In the genomic region with DNA sequence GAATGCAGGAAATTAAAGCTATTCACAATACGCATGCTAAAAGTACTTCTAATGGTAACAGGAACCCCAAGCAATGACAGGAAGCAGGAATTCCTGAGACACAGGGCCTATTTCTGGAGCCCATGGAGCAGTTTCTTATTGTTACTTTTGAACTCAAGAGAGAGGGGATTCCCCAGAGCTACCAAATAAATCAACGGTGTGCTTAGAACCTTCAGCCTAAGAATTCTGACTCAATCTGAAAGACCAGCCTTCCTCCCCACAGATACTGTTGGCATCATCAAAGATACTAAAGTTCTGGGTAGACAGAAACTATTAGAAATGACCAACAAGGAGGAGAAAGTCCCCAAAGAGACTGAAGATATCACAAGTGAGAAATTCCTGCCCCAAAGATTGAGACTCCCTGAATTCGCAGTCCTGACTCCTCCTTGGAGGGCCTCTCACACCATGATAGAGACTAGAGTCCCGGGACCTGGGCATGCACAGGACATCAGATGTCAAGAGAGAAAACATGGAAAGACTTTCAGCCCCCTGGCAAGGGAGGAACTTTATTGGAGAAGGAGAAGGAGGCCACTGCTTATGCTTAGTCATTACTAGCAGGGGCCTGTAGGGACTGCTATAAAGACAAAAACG, we compare ENCODE assay signal across 10 cellular contexts. TPM values are rescaled to one million over a fixed set of nuclear protein-coding genes. Genes with fewer than 3 reads are reported as not detected.
DNase-seq lines count a peak whose midpoint lies in the region; ATAC-seq and TF ChIP-seq lines count a peak whose summit lies in the region.
"Had no signal": no experiment of that assay in that cellular context is flagged by ENCODE, and none has a peak within 500 bp of the region (broad histone marks: within the 10 kb centered on the region; RNA-seq: fewer than 3 reads in every experiment).

No MANE protein-coding gene starts in this region.

- no peak overlapping the region for H3K4me3 Mint-ChIP-seq in activated naive CD8-positive, alpha-beta T cell treated with anti-CD3 and anti-CD28 coated beads, Interleukin-2, amount 50 U/mL, for 24 hours
- H3K4me3 Mint-ChIP-seq: T-helper 17 cell had no signal

- TF ChIP-seq CTCF in OCI-LY7 (conservative IDR thresholded peaks at IDR 0.05; ENCODE audit: low read length) (no peak), brain microvascular endothelial cell (IDR thresholded peaks at IDR 0.05; ENCODE audit: low read depth, low read length, missing control alignments) (no peak)

- DNase-seq in GM19240 (ENCODE audit: insufficient read length, low spot score), result peak; percentile 27
- no peak for DNase-seq in activated naive CD8-positive, alpha-beta T cell treated with anti-CD3 and anti-CD28 coated beads, Interleukin-2, amount 50 U/mL, for 24 hours
- DNase-seq in OCI-LY7 (ENCODE audit: low spot score), result no peak
- no peak for DNase-seq in brain microvascular endothelial cell
- no peak for DNase-seq in NCI-H146 (lab: John Stamatoyannopoulos, UW)
- DNase-seq in COLO668 (lab: John Stamatoyannopoulos, UW; ENCODE audit: unreplicated experiment), result no peak
- DNase-seq: NCI-H446, T-helper 17 cell had no signal

- peaks cover 1% of the 10 kb centered on the region for H3K27me3 Mint-ChIP-seq in activated naive CD8-positive, alpha-beta T cell treated with anti-CD3 and anti-CD28 coated beads, Interleukin-2, amount 50 U/mL, for 24 hours

- H3K4me3 ChIP-seq in OCI-LY7 (ENCODE audit: low read depth, low read length, poor library complexity, severe bottlenecking) (no peak overlapping the region), brain microvascular endothelial cell (ENCODE audit: low read depth, low read length) (no peak overlapping the region)

- H3K4me2 ChIP-seq in OCI-LY7 (ENCODE audit: low read length), result no peak overlapping the region

- H3K9me2 ChIP-seq in OCI-LY7 (ENCODE audit: insufficient read depth, low read length), result no peaks in the 10 kb centered on the region

- no peaks in the 10 kb centered on the region for H3K9me3 ChIP-seq in OCI-LY7 (ENCODE audit: low read length)

- no peaks in the 10 kb centered on the region for H3K9me3 Mint-ChIP-seq in activated naive CD8-positive, alpha-beta T cell treated with anti-CD3 and anti-CD28 coated beads, Interleukin-2, amount 50 U/mL, for 24 hours

- ATAC-seq in GM18499 (IDR thresholded peaks at IDR 0.05; ENCODE audit: insufficient read depth, unreplicated experiment), result peak; percentile 59
- ATAC-seq in HG02981 (IDR thresholded peaks at IDR 0.05; ENCODE audit: unreplicated experiment), result peak; percentile 78
- ATAC-seq in activated naive CD8-positive, alpha-beta T cell treated with anti-CD3 and anti-CD28 coated beads, Interleukin-2, amount 50 U/mL, for 24 hours, result peak; percentile 94
- ATAC-seq: T-helper 17 cell had no signal

- H3K27me3 ChIP-seq in brain microvascular endothelial cell (replicated peaks), result no peaks in the 10 kb centered on the region

- H3K27ac Mint-ChIP-seq in activated naive CD8-positive, alpha-beta T cell treated with anti-CD3 and anti-CD28 coated beads, Interleukin-2, amount 50 U/mL, for 24 hours, result no peak overlapping the region
- H3K27ac Mint-ChIP-seq: T-helper 17 cell had no signal

- no peaks in the 10 kb centered on the region for H3K36me3 Mint-ChIP-seq in activated naive CD8-positive, alpha-beta T cell treated with anti-CD3 and anti-CD28 coated beads, Interleukin-2, amount 50 U/mL, for 24 hours (ENCODE audit: low read depth)

- in situ Hi-C loops in brain microvascular endothelial cell (cut with HindIII; ENCODE audit: low pct_ligation_motif_present, low sequenced_read_pairs), result no loop called here

- CTCF ChIA-PET in OCI-LY7 (lab: Charles Lee; ENCODE audit: unreplicated experiment), result no interaction called here

- H4K20me1 ChIP-seq in OCI-LY7 (ENCODE audit: insufficient read depth, low read length), result no peaks in the 10 kb centered on the region

- H3K36me3 ChIP-seq in OCI-LY7 (ENCODE audit: insufficient read depth, low read length), result no peaks in the 10 kb centered on the region
- peaks cover 34% of the 10 kb centered on the region for H3K36me3 ChIP-seq in brain microvascular endothelial cell (replicated peaks)

- intact Hi-C loops in OCI-LY7 (cut with micrococcal nuclease; ENCODE audit: unreplicated experiment), result no loop called here

- no TSS peak for BruUV-seq in OCI-LY7 (replicated peaks; lab: Mats Ljungman, UMichigan)

- H3K4me1 Mint-ChIP-seq in activated naive CD8-positive, alpha-beta T cell treated with anti-CD3 and anti-CD28 coated beads, Interleukin-2, amount 50 U/mL, for 24 hours, result peaks cover 47% of the 10 kb centered on the region
- H3K4me1 Mint-ChIP-seq: T-helper 17 cell had no signal

- H3K27ac ChIP-seq in OCI-LY7 (ENCODE audit: low read depth, low read length, poor library complexity, severe bottlenecking) (no peak overlapping the region), brain microvascular endothelial cell (no peak overlapping the region)

- H2AFZ ChIP-seq in OCI-LY7 (ENCODE audit: low read length), result no peak overlapping the region

- no peaks in the 10 kb centered on the region for H3K79me2 ChIP-seq in OCI-LY7 (ENCODE audit: insufficient read depth, low read depth, low read length)

- no peaks in the 10 kb centered on the region for H3K4me1 ChIP-seq in OCI-LY7 (ENCODE audit: insufficient read depth, low read length, poor library complexity, severe bottlenecking)

- POLR2A ChIA-PET in OCI-LY7 (lab: Charles Lee), result interaction anchor here (0.7 kb wide), 1 partner anchor 113 kb away, joined by 3 read pairs; no protein-coding TSS in a partner anchor

RNA-seq across cellular contexts. Expression of gene RTRAF, which starts 32.7 kb away (rescaled TPM):
- total RNA-seq in OCI-LY7 (2014; rRNA removed; shearing (Covaris generic)), result 194 and 244 TPM in 2 replicates
- total RNA-seq in OCI-LY7 (2022), result 213 and 233 TPM in 2 replicates

RNA-seq across cellular contexts. Expression of gene NID2, which starts 46.8 kb away (rescaled TPM):
- not detected in 2 replicates for total RNA-seq in OCI-LY7 (2014; rRNA removed; shearing (Covaris generic))
- not detected in 2 replicates for total RNA-seq in OCI-LY7 (2022)
